Comparison of ENCODE assay signal across 27 cellular contexts in genomic region chr5:148688787-148689186, GRCh38. TPM values are rescaled to one million over a fixed set of nuclear protein-coding genes. Genes with fewer than 3 reads are reported as not detected.
"Had no signal": no experiment of that assay in that cellular context is flagged by ENCODE, and none has a peak within 500 bp of the region (broad histone marks: within the 10 kb centered on the region; RNA-seq: fewer than 3 reads in every experiment).

No MANE protein-coding gene starts in this region.

- DNase-seq: hippocampal formation; kidney glomerular epithelial cell; left cardiac atrium; left lung; lower lobe of right lung; mammary epithelial cell; mesenchymal stem cell; naive B cell; natural killer cell; nephron progenitor cell; occipital lobe; psoas muscle; right lobe of liver; stimulated activated CD4-positive, alpha-beta T cell treated with anti-CD3 and anti-CD28 coated beads, Interleukin-12 subunit alpha, Interleukin-12 subunit beta, amount 100 ng/mL, for 4 hours; stimulated activated CD4-positive, alpha-beta T cell treated with anti-CD3 and anti-CD28 coated beads, Interleukin-15, amount 100 ng/mL, for 24 hours; stimulated activated CD4-positive, alpha-beta T cell treated with anti-CD3 and anti-CD28 coated beads, Interleukin-2, amount 100 ng/mL, for 24 hours; stimulated activated CD4-positive, alpha-beta T cell treated with anti-CD3 and anti-CD28 coated beads, Interleukin-4, amount 100 ng/mL, for 1 hour; stimulated activated naive B cell treated with anti-CD40 and anti-IgM and Interleukin-4, amounts not matched to agents 10 μg/mL and 1 μg/mL and 100 μg/mL, for 72 hours; stimulated activated naive CD8-positive, alpha-beta T cell treated with anti-CD3 and anti-CD28 coated beads, Interleukin-15, Interleukin-2, amounts not matched to agents 100 U/mL and 50 U/mL, for 24 hours; stomach; testis; thyroid gland; transverse colon; upper lobe of left lung had no signal

- ATAC-seq: left cardiac atrium; left lung; lower lobe of right lung; natural killer cell; psoas muscle; right lobe of liver; stimulated activated naive B cell treated with anti-CD40 and anti-IgM and Interleukin-4, amounts not matched to agents 10 μg/mL and 1 μg/mL and 100 μg/mL, for 72 hours; stimulated activated naive CD8-positive, alpha-beta T cell treated with anti-CD3 and anti-CD28 coated beads, Interleukin-15, Interleukin-2, amounts not matched to agents 100 U/mL and 50 U/mL, for 24 hours had no signal

- FAIRE-seq: keratinocyte had no signal

RNA-seq across cellular contexts. Expression of gene HTR4, which starts 34.5 kb away (rescaled TPM):
- total RNA-seq: left lung, lower lobe of right lung, mammary epithelial cell, natural killer cell, osteocyte, skeletal muscle tissue, thyroid gland had no signal
